1 cellular context compared by ENCODE assay signal in the genomic region with DNA sequence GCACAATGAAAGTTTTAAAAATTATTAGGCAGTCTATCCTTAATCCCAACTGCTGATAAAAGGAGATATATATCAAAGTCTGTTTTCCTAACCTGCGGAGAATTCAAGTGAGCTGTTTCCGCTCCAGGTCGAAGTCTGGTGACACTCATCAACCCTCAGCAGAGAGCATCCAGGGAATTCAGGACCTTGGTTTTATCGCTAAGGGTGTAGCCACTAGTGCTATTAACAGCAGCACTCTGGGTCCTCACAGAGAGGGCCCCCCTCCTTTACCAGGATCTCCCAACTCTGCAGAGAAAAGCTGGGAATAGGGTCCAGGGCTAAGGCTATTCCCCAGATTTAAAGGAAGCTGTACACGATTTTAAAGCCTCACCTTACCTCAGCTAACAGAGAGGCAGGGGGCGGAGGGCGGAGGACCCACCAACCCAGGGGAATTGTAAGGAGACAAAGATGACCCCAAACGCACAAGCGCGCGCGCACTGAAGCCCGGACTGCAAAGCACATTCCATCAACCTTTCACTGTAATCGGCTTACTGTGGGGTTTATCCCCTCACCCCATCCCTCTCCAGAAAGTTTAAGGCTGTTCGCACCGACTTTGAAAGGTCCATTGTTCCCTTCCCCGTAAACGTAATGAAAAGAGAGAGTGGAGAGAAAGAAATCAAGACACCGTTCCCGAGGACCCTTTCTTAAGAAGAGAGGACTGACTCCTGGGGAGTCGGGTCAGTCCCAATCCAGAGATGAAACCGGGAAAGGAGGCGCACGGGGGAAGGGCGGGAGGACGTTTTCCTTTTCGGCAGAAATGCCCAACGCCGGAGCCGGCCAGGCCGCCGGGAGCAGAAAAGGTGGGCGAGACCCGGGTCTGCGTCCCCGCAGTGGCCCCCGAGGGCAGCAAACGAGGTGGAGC.
A peak's percentile ranks its signal among the peaks of the same experiment; 100 is the strongest.
TF ChIP-seq lines count a peak whose summit lies in the region.

No MANE protein-coding gene starts in this region.

TF ChIP-seq in HepG2, 621 proteins besides CTCF, POLR2A, EP300 and RAD21 (continued from another document):
- TF ChIP-seq, protein P1, sequence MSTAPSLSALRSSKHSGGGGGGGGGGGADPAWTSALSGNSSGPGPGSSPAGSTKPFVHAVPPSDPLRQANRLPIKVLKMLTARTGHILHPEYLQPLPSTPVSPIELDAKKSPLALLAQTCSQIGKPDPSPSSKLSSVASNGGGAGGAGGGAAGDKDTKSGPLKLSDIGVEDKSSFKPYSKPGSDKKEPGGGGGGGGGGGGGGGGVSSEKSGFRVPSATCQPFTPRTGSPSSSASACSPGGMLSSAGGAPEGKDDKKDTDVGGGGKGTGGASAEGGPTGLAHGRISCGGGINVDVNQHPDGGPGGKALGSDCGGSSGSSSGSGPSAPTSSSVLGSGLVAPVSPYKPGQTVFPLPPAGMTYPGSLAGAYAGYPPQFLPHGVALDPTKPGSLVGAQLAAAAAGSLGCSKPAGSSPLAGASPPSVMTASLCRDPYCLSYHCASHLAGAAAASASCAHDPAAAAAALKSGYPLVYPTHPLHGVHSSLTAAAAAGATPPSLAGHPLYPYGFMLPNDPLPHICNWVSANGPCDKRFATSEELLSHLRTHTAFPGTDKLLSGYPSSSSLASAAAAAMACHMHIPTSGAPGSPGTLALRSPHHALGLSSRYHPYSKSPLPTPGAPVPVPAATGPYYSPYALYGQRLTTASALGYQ (CRISPR knock-in tag; IDR thresholded peaks at IDR 0.05): 0 out of 2 replicates have a peak, but pooled peaks have one; percentile 24
- TF ChIP-seq NR2F6 (IDR thresholded peaks at IDR 0.05): 0 out of 2 replicates have a peak, but pooled peaks have one; percentile 23
- TF ChIP-seq NR2F6 (CRISPR knock-in tag; IDR thresholded peaks at IDR 0.05): no peak
- TF ChIP-seq, protein P2, sequence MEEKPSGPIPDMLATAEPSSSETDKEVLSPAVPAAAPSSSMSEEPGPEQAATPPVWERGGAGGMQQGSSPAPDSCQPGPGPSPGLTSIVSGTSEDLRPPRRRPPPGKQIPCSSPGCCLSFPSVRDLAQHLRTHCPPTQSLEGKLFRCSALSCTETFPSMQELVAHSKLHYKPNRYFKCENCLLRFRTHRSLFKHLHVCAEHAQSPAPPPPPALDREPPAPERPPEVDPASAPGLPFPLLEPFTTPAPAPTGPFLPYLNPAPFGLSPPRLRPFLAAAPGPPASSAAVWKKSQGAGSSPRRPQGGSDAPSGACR (CRISPR knock-in tag; IDR thresholded peaks at IDR 0.05): 0 out of 2 replicates have a peak, but pooled peaks have one; percentile 10
- TF ChIP-seq HOXA5 (CRISPR knock-in tag; IDR thresholded peaks at IDR 0.05): 0 out of 2 replicates have a peak, but pooled peaks have one; percentile 37
- no peak for TF ChIP-seq ZNF3 (CRISPR knock-in tag; IDR thresholded peaks at IDR 0.05)
- TF ChIP-seq NR2F1 (CRISPR knock-in tag; IDR thresholded peaks at IDR 0.05): no peak
- TF ChIP-seq ZNF232 (CRISPR knock-in tag; IDR thresholded peaks at IDR 0.05; ENCODE audit: borderline replicate concordance): peak; percentile 46; the same call in 1 of the 2 replicates
- TF ChIP-seq, protein P3, sequence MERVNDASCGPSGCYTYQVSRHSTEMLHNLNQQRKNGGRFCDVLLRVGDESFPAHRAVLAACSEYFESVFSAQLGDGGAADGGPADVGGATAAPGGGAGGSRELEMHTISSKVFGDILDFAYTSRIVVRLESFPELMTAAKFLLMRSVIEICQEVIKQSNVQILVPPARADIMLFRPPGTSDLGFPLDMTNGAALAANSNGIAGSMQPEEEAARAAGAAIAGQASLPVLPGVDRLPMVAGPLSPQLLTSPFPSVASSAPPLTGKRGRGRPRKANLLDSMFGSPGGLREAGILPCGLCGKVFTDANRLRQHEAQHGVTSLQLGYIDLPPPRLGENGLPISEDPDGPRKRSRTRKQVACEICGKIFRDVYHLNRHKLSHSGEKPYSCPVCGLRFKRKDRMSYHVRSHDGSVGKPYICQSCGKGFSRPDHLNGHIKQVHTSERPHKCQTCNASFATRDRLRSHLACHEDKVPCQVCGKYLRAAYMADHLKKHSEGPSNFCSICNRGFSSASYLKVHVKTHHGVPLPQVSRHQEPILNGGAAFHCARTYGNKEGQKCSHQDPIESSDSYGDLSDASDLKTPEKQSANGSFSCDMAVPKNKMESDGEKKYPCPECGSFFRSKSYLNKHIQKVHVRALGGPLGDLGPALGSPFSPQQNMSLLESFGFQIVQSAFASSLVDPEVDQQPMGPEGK (CRISPR knock-in tag; IDR thresholded peaks at IDR 0.05): no peak
- peak; percentile 10 for TF ChIP-seq ZEB1 (IDR thresholded peaks at IDR 0.05; ENCODE audit: insufficient replicate concordance, low read depth)
- TF ChIP-seq HDAC6 (IDR thresholded peaks at IDR 0.05; ENCODE audit: low read depth, low read length): 0 out of 2 replicates have a peak, but pooled peaks have one; percentile 21
- TF ChIP-seq, protein P4, sequence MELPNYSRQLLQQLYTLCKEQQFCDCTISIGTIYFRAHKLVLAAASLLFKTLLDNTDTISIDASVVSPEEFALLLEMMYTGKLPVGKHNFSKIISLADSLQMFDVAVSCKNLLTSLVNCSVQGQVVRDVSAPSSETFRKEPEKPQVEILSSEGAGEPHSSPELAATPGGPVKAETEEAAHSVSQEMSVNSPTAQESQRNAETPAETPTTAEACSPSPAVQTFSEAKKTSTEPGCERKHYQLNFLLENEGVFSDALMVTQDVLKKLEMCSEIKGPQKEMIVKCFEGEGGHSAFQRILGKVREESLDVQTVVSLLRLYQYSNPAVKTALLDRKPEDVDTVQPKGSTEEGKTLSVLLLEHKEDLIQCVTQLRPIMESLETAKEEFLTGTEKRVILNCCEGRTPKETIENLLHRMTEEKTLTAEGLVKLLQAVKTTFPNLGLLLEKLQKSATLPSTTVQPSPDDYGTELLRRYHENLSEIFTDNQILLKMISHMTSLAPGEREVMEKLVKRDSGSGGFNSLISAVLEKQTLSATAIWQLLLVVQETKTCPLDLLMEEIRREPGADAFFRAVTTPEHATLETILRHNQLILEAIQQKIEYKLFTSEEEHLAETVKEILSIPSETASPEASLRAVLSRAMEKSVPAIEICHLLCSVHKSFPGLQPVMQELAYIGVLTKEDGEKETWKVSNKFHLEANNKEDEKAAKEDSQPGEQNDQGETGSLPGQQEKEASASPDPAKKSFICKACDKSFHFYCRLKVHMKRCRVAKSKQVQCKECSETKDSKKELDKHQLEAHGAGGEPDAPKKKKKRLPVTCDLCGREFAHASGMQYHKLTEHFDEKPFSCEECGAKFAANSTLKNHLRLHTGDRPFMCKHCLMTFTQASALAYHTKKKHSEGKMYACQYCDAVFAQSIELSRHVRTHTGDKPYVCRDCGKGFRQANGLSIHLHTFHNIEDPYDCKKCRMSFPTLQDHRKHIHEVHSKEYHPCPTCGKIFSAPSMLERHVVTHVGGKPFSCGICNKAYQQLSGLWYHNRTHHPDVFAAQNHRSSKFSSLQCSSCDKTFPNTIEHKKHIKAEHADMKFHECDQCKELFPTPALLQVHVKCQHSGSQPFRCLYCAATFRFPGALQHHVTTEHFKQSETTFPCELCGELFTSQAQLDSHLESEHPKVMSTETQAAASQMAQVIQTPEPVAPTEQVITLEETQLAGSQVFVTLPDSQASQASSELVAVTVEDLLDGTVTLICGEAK (IDR thresholded peaks at IDR 0.05): no peak
- TF ChIP-seq, protein P4 (CRISPR knock-in tag; IDR thresholded peaks at IDR 0.05): peak; percentile 16; the same call in 1 of the 2 replicates
- no peak for TF ChIP-seq BORCS8-MEF2B (CRISPR knock-in tag; IDR thresholded peaks at IDR 0.05)
- TF ChIP-seq ZBTB38 (CRISPR knock-in tag; IDR thresholded peaks at IDR 0.05): peak; percentile 32; the same call in 1 of the 2 replicates
- TF ChIP-seq REXO4 (CRISPR knock-in tag; IDR thresholded peaks at IDR 0.05; ENCODE audit: borderline replicate concordance): no peak
- no peak for TF ChIP-seq GATAD2A (CRISPR knock-in tag; IDR thresholded peaks at IDR 0.05)
